19 cellular contexts compared by ENCODE assay signal in genomic region chr20:37520417-37520751, GRCh38. TPM values are rescaled to one million over a fixed set of nuclear protein-coding genes. Genes with fewer than 3 reads are reported as not detected.
DNase-seq lines count a peak whose midpoint lies in the region; ATAC-seq, FAIRE-seq and TF ChIP-seq lines count a peak whose summit lies in the region.
"Had no signal": no experiment of that assay in that cellular context is flagged by ENCODE, and none has a peak within 500 bp of the region (broad histone marks: within the 10 kb centered on the region; RNA-seq: fewer than 3 reads in every experiment).

No MANE protein-coding gene starts in this region.

- H3K9me3 Mint-ChIP-seq in brain, result peaks cover 3 to 39% (median 17%) of the 10 kb centered on the region in 5 experiments
- H3K9me3 Mint-ChIP-seq in naive B cell, result no peaks in the 10 kb centered on the region
- H3K9me3 Mint-ChIP-seq: activated naive CD4-positive, alpha-beta T cell treated with anti-CD3 and anti-CD28 coated beads, Interleukin-2, amount 50 U/mL, for 72 hours had no signal

- H3K4me1 ChIP-seq in HepG2 (ENCODE audit: insufficient read depth, low read length) (peaks cover 53% of the 10 kb centered on the region), right lobe of liver (peaks cover 0 to 43% (median 18%) of the 10 kb centered on the region in 4 donors), transverse colon (peaks cover 18 to 85% (median 58%) of the 10 kb centered on the region in 4 donors)

- no peak overlapping the region for H2AFZ ChIP-seq in HepG2 (ENCODE audit: low read length)
- H2AFZ ChIP-seq: parathyroid adenoma had no signal

- no peak for TF ChIP-seq POLR2A in HepG2 (IDR thresholded peaks at IDR 0.05; ENCODE audit: insufficient read depth in 1 of 2, low read depth in 2 of 2, low read length in 2 of 2)
- TF ChIP-seq POLR2A in right lobe of liver (IDR thresholded peaks at IDR 0.05), result no peak
- TF ChIP-seq POLR2A in transverse colon (IDR thresholded peaks at IDR 0.05), result no peak

- H3K4me2 ChIP-seq in HepG2 (ENCODE audit: low read depth, low read length), result no peak overlapping the region

- peaks cover 41% of the 10 kb centered on the region for H4K20me1 ChIP-seq in HepG2 (ENCODE audit: insufficient read depth, low read length)

- ATAC-seq in HepG2 (no peak), right lobe of liver (no peak), naive B cell (ENCODE audit: low read depth in 2 of 2) (peak in 1 of 2 donors; percentile 23), GM19023 (IDR thresholded peaks at IDR 0.05; ENCODE audit: unreplicated experiment) (no peak), GM18873 (IDR thresholded peaks at IDR 0.05; ENCODE audit: low FRiP score, unreplicated experiment) (no peak)
- ATAC-seq: left colon had no signal

- H3K4me1 Mint-ChIP-seq in brain (peaks cover 87% of the 10 kb centered on the region), naive B cell (peaks cover 48 to 62% (median 60%) of the 10 kb centered on the region in 3 donors)

- H3K27me3 Mint-ChIP-seq in brain, result peaks cover 3% of the 10 kb centered on the region
- H3K27me3 Mint-ChIP-seq in naive B cell, result no peaks in the 10 kb centered on the region

- BruUV-seq in HepG2 (replicated peaks; lab: Mats Ljungman, UMichigan), result no TSS peak

- H3K9me3 ChIP-seq in HepG2 (ENCODE audit: low read length), result no peaks in the 10 kb centered on the region
- no peaks in the 10 kb centered on the region for H3K9me3 ChIP-seq in right lobe of liver
- H3K9me3 ChIP-seq in transverse colon, result no peaks in the 10 kb centered on the region

- intact Hi-C loops in HepG2 (cut with micrococcal nuclease; ENCODE audit: unreplicated experiment), result no loop called here
- intact Hi-C loops in right lobe of liver (cut with DNase I), result loop anchor here in 1 of 2 donors (10.0 kb wide), 1 partner anchor 126 kb away; no protein-coding TSS in a partner anchor
- intact Hi-C loops in transverse colon (cut with DNase I; ENCODE audit: low total_unique reads), result loop anchor here (10.0 kb wide), 1 partner anchor 316 kb away; no protein-coding TSS in a partner anchor

- TF ChIP-seq CTCF in HepG2 (CRISPR knock-in tag; IDR thresholded peaks at IDR 0.05) (no peak), right lobe of liver (IDR thresholded peaks at IDR 0.05) (no peak), brain (conservative IDR thresholded peaks at IDR 0.05) (no peak), transverse colon (IDR thresholded peaks at IDR 0.05) (no peak)

- no peak overlapping the region for H3K27ac ChIP-seq in HepG2 (ENCODE audit: extremely low read length, insufficient read depth, low read length)
- H3K27ac ChIP-seq in right lobe of liver, result no peak overlapping the region
- H3K27ac ChIP-seq in transverse colon, result peak overlapping the region; percentile 64 to 93 (median 77)
- H3K27ac ChIP-seq: parathyroid adenoma had no signal

- H3K79me2 ChIP-seq in HepG2 (ENCODE audit: insufficient read depth, low read length), result peaks cover 75% of the 10 kb centered on the region

- H3K9ac ChIP-seq in HepG2 (ENCODE audit: insufficient read depth, low read depth, low read length), result no peak overlapping the region
- H3K9ac ChIP-seq: parathyroid adenoma had no signal

- CTCF ChIA-PET in HepG2 (lab: Yijun Ruan, JAX; ENCODE audit: low intra/inter-chr PET ratio, low total read pairs), result no interaction called here

- TF ChIP-seq RAD21 in HepG2 (CRISPR knock-in tag; IDR thresholded peaks at IDR 0.05), result no peak

- POLR2A ChIA-PET in HepG2 (lab: Yijun Ruan, JAX), result interaction anchor here (1.5 to 1.8 kb wide), 2 partner anchors 8 to 15 kb away, joined by 6 read pairs; no protein-coding TSS in a partner anchor

- H3K27ac Mint-ChIP-seq in brain (peak overlapping the region in 4 of 5 experiments; percentile 42 to 96 (median 78)), naive B cell (peak overlapping the region in 3 of 6 donors; percentile 5 to 33 (median 31))
- H3K27ac Mint-ChIP-seq: activated naive CD4-positive, alpha-beta T cell treated with anti-CD3 and anti-CD28 coated beads, Interleukin-2, amount 50 U/mL, for 72 hours had no signal

- peaks cover 92% of the 10 kb centered on the region for H3K36me3 Mint-ChIP-seq in brain
- peaks cover 11 to 19% of the 10 kb centered on the region in 2 donors for H3K36me3 Mint-ChIP-seq in naive B cell
- H3K36me3 Mint-ChIP-seq: activated naive CD4-positive, alpha-beta T cell treated with anti-CD3 and anti-CD28 coated beads, Interleukin-2, amount 50 U/mL, for 72 hours had no signal

- WGBS in HepG2 (ENCODE audit: low lambda C conversion rate), result 97% methylated on average over 18 of the region's 18 CpGs
- 92% methylated on average over 9 of the region's 18 CpGs for WGBS in right lobe of liver (ENCODE audit: insufficient coverage, low coverage, low lambda C conversion rate, missing lambda C conversion rate)
- 91 to 93% methylated on average over 13 to 18 of the region's 18 CpGs for WGBS in transverse colon (ENCODE audit: low coverage in 1 of 2), 2 donors

- no peak for DNase-seq in HepG2 (ENCODE audit: low spot score)
- no peak for DNase-seq in right lobe of liver
- no peak for DNase-seq in naive B cell
- no peak for DNase-seq in transverse colon
- no peak for DNase-seq in SIG-M5 (lab: John Stamatoyannopoulos, UW)
- DNase-seq: activated CD4-positive, CD25-positive, alpha-beta regulatory T cell treated with anti-CD3 and anti-CD28 coated beads, Interleukin-2, amount 50 U/mL, for 72 hours; dermis blood vessel endothelial cell; KG1; left colon; NCI-H187 treated with DMSO at 0.1 percent for 48 hours; stimulated activated CD4-positive, alpha-beta T cell treated with anti-CD3 and anti-CD28 coated beads, Interleukin-1b, Interleukin-23, amount 100 ng/mL, for 48 hours had no signal

- H3K4me3 Mint-ChIP-seq in brain (peak overlapping the region in 4 of 5 experiments; percentile 38 to 92 (median 88)), naive B cell (peak overlapping the region; percentile 61 to 89 (median 78))

- in situ Hi-C loops in HepG2 (cut with HindIII; ENCODE audit: extremely low pct_ligation_motif_present, low pct_unique_long_range_greater_than_20kb), result no loop called here
- in situ Hi-C loops in transverse colon (cut with MboI; ENCODE audit: low pct_ligation_motif_present in 1 of 4, low pct_unique_long_range_greater_than_20kb in 1 of 4, low sequenced_read_pairs in 3 of 4), result no loop called here

- FAIRE-seq in HepG2 (lab: Jason Lieb, UNC), result no peak
- FAIRE-seq: frontal cortex had no signal

- no peak for TF ChIP-seq EP300 in HepG2 (IDR thresholded peaks at IDR 0.05; ENCODE audit: low read depth in 2 of 2, low read length in 2 of 2)
- no peak for TF ChIP-seq EP300 in HepG2 (CRISPR knock-in tag; IDR thresholded peaks at IDR 0.05; ENCODE audit: borderline replicate concordance)
- TF ChIP-seq EP300 in transverse colon (IDR thresholded peaks at IDR 0.05; ENCODE audit: low read depth), result no peak

- no peaks in the 10 kb centered on the region for H3K27me3 ChIP-seq in HepG2 (ENCODE audit: control insufficient read depth in 1 of 2, insufficient read depth in 2 of 2, low read length in 2 of 2)
- no peaks in the 10 kb centered on the region for H3K27me3 ChIP-seq in right lobe of liver
- no peaks in the 10 kb centered on the region for H3K27me3 ChIP-seq in transverse colon

- H3K36me3 ChIP-seq in HepG2 (replicated peaks in 1 of 2; ENCODE audit: control insufficient read depth in 1 of 2, insufficient read depth in 2 of 2, low read length in 2 of 2) (peaks cover 12 to 37% of the 10 kb centered on the region in 2 experiments), right lobe of liver (peaks cover 0 to 23% (median 9%) of the 10 kb centered on the region in 4 donors), transverse colon (peaks cover 0 to 6% (median 0%) of the 10 kb centered on the region in 4 donors)

- H3K4me3 ChIP-seq in HepG2 (replicated peaks in 1 of 3; ENCODE audit: insufficient read depth in 1 of 3, low read depth in 2 of 3, low read length in 3 of 3) (no peak overlapping the region), right lobe of liver (no peak overlapping the region), transverse colon (no peak overlapping the region)

RNA-seq across cellular contexts. Expression of gene NNAT, which starts 0.7 kb away (rescaled TPM):
- not detected in 2 replicates for total RNA-seq in HepG2 (2016; rRNA removed; fragmentation: Illumina TruSeq; extraction: Trizol)
- total RNA-seq in HepG2 (2016; cell fraction: cytosol; rRNA removed; fragmentation: Illumina TruSeq; extraction: Trizol; ENCODE audit: low read depth), result not detected in 2 replicates
- not detected in 2 replicates for total RNA-seq in HepG2 (2016; cell fraction: insoluble cytoplasmic fraction; rRNA removed; fragmentation: Illumina TruSeq; extraction: Trizol)
- not detected in 2 replicates for total RNA-seq in HepG2 (2016; cell fraction: membrane; rRNA removed; fragmentation: Illumina TruSeq; extraction: Trizol)
- not detected in 2 replicates for total RNA-seq in HepG2 (2016; cell fraction: nucleus; rRNA removed; fragmentation: Illumina TruSeq; extraction: Trizol)
- polyA plus RNA-seq in HepG2 (2011; rRNA removed), result not detected in 2 replicates
- polyA plus RNA-seq in HepG2 (2011; cell fraction: cytosol; rRNA removed), result not detected in 2 replicates
- not detected in 2 replicates for polyA plus RNA-seq in HepG2 (2011; cell fraction: nucleus; rRNA removed)
- 1.4 and 1.6 TPM in 2 replicates for polyA plus RNA-seq in HepG2 (2012)
- polyA plus RNA-seq in HepG2 (2016; cell fraction: cytosol; fragmentation: Illumina TruSeq; extraction: Trizol; ENCODE audit: low read depth), result not detected in 2 replicates
- polyA plus RNA-seq in HepG2 (2016; cell fraction: insoluble cytoplasmic fraction; fragmentation: Illumina TruSeq; extraction: Trizol; ENCODE audit: low read depth), result not detected in 2 replicates
- polyA plus RNA-seq in HepG2 (2016; cell fraction: membrane; fragmentation: Illumina TruSeq; extraction: Trizol; ENCODE audit: low read depth), result not detected in 2 replicates
- not detected in 2 replicates for polyA plus RNA-seq in HepG2 (2016; cell fraction: nucleus; fragmentation: Illumina TruSeq; extraction: Trizol; ENCODE audit: insufficient read depth, low read depth)
- not detected in 2 replicates for polyA minus RNA-seq in HepG2 (2011; rRNA and poly(A)+ RNA removed; ENCODE audit: low replicate concordance)
- not detected in 2 replicates for polyA minus RNA-seq in HepG2 (2011; cell fraction: cytosol; rRNA and poly(A)+ RNA removed)
- not detected in 2 replicates for polyA minus RNA-seq in HepG2 (2011; cell fraction: nucleus; rRNA and poly(A)+ RNA removed)
- total RNA-seq in right lobe of liver, result not detected
- 26.3 TPM for polyA plus RNA-seq in brain (ENCODE audit: insufficient read depth, low read depth, low replicate concordance)
- polyA plus RNA-seq in naive B cell (ENCODE audit: low read depth in 6 of 6), result under 1 TPM in 1 of 6 donors, not detected in 5; 0.39 TPM
- total RNA-seq in transverse colon, result 10 to 100 TPM; 11.3 to 33.0 (median 14.3) TPM
- total RNA-seq: Daoy, SK-MEL-5 had no signal

RNA-seq across cellular contexts. Expression of gene BLCAP, which starts 7.3 kb away (rescaled TPM):
- total RNA-seq in HepG2 (2016; rRNA removed; fragmentation: Illumina TruSeq; extraction: Trizol) (34.9 and 52.4 TPM in 2 replicates), right lobe of liver (10 to 100 TPM; 32.7 to 75.5 (median 47.8) TPM), transverse colon (100 to 1,000 TPM in 3 of 4 donors, 10 to 100 TPM in 1; 80.8 to 283 (median 117) TPM)
- 17.2 and 22.5 TPM in 2 replicates for total RNA-seq in HepG2 (2016; cell fraction: cytosol; rRNA removed; fragmentation: Illumina TruSeq; extraction: Trizol; ENCODE audit: low read depth)
- total RNA-seq in HepG2 (2016; cell fraction: insoluble cytoplasmic fraction; rRNA removed; fragmentation: Illumina TruSeq; extraction: Trizol), result 38.0 and 49.3 TPM in 2 replicates
- total RNA-seq in HepG2 (2016; cell fraction: membrane; rRNA removed; fragmentation: Illumina TruSeq; extraction: Trizol), result 51.0 and 56.2 TPM in 2 replicates
- total RNA-seq in HepG2 (2016; cell fraction: nucleus; rRNA removed; fragmentation: Illumina TruSeq; extraction: Trizol), result 51.2 and 62.7 TPM in 2 replicates
- polyA plus RNA-seq in HepG2 (2011; rRNA removed) (86.8 and 87.3 TPM in 2 replicates), brain (ENCODE audit: insufficient read depth, low read depth, low replicate concordance) (201 TPM), naive B cell (ENCODE audit: low read depth in 6 of 6) (100 to 1,000 TPM; 202 to 268 (median 213) TPM)
- polyA plus RNA-seq in HepG2 (2011; cell fraction: cytosol; rRNA removed), result 70.1 and 103 TPM in 2 replicates
- polyA plus RNA-seq in HepG2 (2011; cell fraction: nucleus; rRNA removed), result 88.0 and 105 TPM in 2 replicates
- polyA plus RNA-seq in HepG2 (2012), result 48.1 and 53.7 TPM in 2 replicates
- 20.3 and 24.7 TPM in 2 replicates for polyA plus RNA-seq in HepG2 (2016; cell fraction: cytosol; fragmentation: Illumina TruSeq; extraction: Trizol; ENCODE audit: low read depth)
- 48.7 and 55.1 TPM in 2 replicates for polyA plus RNA-seq in HepG2 (2016; cell fraction: insoluble cytoplasmic fraction; fragmentation: Illumina TruSeq; extraction: Trizol; ENCODE audit: low read depth)
- 52.2 and 55.0 TPM in 2 replicates for polyA plus RNA-seq in HepG2 (2016; cell fraction: membrane; fragmentation: Illumina TruSeq; extraction: Trizol; ENCODE audit: low read depth)
- polyA plus RNA-seq in HepG2 (2016; cell fraction: nucleus; fragmentation: Illumina TruSeq; extraction: Trizol; ENCODE audit: insufficient read depth, low read depth), result 97.6 and 101 TPM in 2 replicates
- polyA minus RNA-seq in HepG2 (2011; rRNA and poly(A)+ RNA removed; ENCODE audit: low replicate concordance), result 129 and 137 TPM in 2 replicates
- 28.5 and 36.9 TPM in 2 replicates for polyA minus RNA-seq in HepG2 (2011; cell fraction: cytosol; rRNA and poly(A)+ RNA removed)
- polyA minus RNA-seq in HepG2 (2011; cell fraction: nucleus; rRNA and poly(A)+ RNA removed), result 87.7 and 95.1 TPM in 2 replicates

Comparison
In these comparisons a context has a peak if more than half of its experiments do, and no peak if none do; other contexts are left out.
1. H3K27ac ChIP-seq: peak in transverse colon (4 of 4); none in HepG2 (single experiment) and right lobe of liver (0 of 3).
2. RNA of gene NNAT, which starts 0.7 kb away (total RNA-seq): 11.3 to 33.0 TPM in transverse colon; not detected in HepG2 and not detected in right lobe of liver; every median in the first group is over 10 times any median in the second.